ENCODE assay signal across 2 cellular contexts in genomic region chr13:23770428-23770827, GRCh38.
TF ChIP-seq lines count a peak whose summit lies in the region.

No MANE protein-coding gene starts in this region.

TF ChIP-seq in IMR-90, 13 proteins besides CTCF, POLR2A, EP300 and RAD21:
- TF ChIP-seq FOS (IDR thresholded peaks at IDR 0.05; ENCODE audit: low read depth, low read length) (no peak), SMC3 (IDR thresholded peaks at IDR 0.05; ENCODE audit: low read depth, low read length) (no peak), NFE2L2 (IDR thresholded peaks at IDR 0.05; ENCODE audit: low read depth, low read length) (no peak), CEBPB (IDR thresholded peaks at IDR 0.05; ENCODE audit: low read depth, low read length) (no peak), MAFK (IDR thresholded peaks at IDR 0.05; ENCODE audit: low read depth, low read length) (no peak), BHLHE40 (IDR thresholded peaks at IDR 0.05; ENCODE audit: low read depth, low read length) (no peak), RCOR1 (IDR thresholded peaks at IDR 0.05; ENCODE audit: insufficient replicate concordance, low read length) (no peak), RFX5 (IDR thresholded peaks at IDR 0.05; ENCODE audit: low read depth, low read length) (no peak), MXI1 (IDR thresholded peaks at IDR 0.05; ENCODE audit: borderline replicate concordance, low read depth, low read length) (no peak), USF2 (IDR thresholded peaks at IDR 0.05; ENCODE audit: low read depth, low read length) (no peak), ELK1 (IDR thresholded peaks at IDR 0.05; ENCODE audit: borderline replicate concordance, low read depth, low read length) (no peak), MAZ (IDR thresholded peaks at IDR 0.05; ENCODE audit: borderline replicate concordance, low read depth, low read length) (no peak), CHD1 (IDR thresholded peaks at IDR 0.05; ENCODE audit: low read depth, low read length) (no peak)

TF ChIP-seq in H1, 55 proteins besides CTCF, POLR2A, EP300 and RAD21:
- TF ChIP-seq CEBPB (IDR thresholded peaks at IDR 0.05; ENCODE audit: low read depth, low read length) = 0 out of 2 replicates have a peak, but pooled peaks have one; percentile 15
- TF ChIP-seq POU5F1 (IDR thresholded peaks at IDR 0.05; ENCODE audit: low read depth, low read length) = no peak
